Comparison of ENCODE assay signal across 8 cellular contexts in genomic region chr9:6646028-6646636, GRCh38. TPM values are rescaled to one million over a fixed set of nuclear protein-coding genes. Genes with fewer than 3 reads are reported as not detected.
DNase-seq lines count a peak whose midpoint lies in the region; TF ChIP-seq lines count a peak whose summit lies in the region.

No MANE protein-coding gene starts in this region.

- H3K4me3 Mint-ChIP-seq in T-helper 2 cell treated with Interferon-gamma antibody and Interleukin-4, amounts not matched to agents 5 μg/mL and 100 μg/mL, for 36 hours, result peak overlapping the region; percentile 69

- peaks cover 0 to 18% (median 8%) of the 10 kb centered on the region in 3 donors for H3K27me3 ChIP-seq in skeletal muscle tissue (ENCODE audit: control insufficient read depth in 3 of 3, insufficient read depth in 3 of 3, low read length in 3 of 3)

- H3K27ac ChIP-seq in skeletal muscle tissue (ENCODE audit: low read depth, low read length), result no peak overlapping the region

- H3K9me3 ChIP-seq in skeletal muscle tissue (ENCODE audit: control insufficient read depth in 3 of 3, low read length in 3 of 3), result no peaks in the 10 kb centered on the region

- H3K27ac Mint-ChIP-seq in T-helper 2 cell treated with Interferon-gamma antibody and Interleukin-4, amounts not matched to agents 5 μg/mL and 100 μg/mL, for 36 hours, result no peak overlapping the region

- H3K4me3 ChIP-seq in fibroblast of mammary gland (ENCODE audit: control insufficient read depth, low read depth, low read length) (peak overlapping the region; percentile 15), skeletal muscle tissue (ENCODE audit: low read length in 3 of 3) (peak overlapping the region; percentile 67 to 71 (median 67))

- H3K36me3 ChIP-seq in skeletal muscle tissue (ENCODE audit: control insufficient read depth in 3 of 3, insufficient read depth in 3 of 3, low read length in 3 of 3), result no peaks in the 10 kb centered on the region

- no peak for TF ChIP-seq CTCF in fibroblast of mammary gland (conservative IDR thresholded peaks at IDR 0.05; ENCODE audit: control insufficient read depth, insufficient read depth, low read depth, low read length)

- DNase-seq in activated naive CD4-positive, alpha-beta T cell treated with Interleukin-2 at 50 U/mL for 16 hours, result peak; percentile 54
- no peak for DNase-seq in activated naive CD4-positive, alpha-beta T cell (lab: John Stamatoyannopoulos, UW)
- DNase-seq in T-helper 2 cell treated with Interferon-gamma antibody and Interleukin-4, amounts not matched to agents 5 μg/mL and 100 μg/mL, for 36 hours (ENCODE audit: low spot score), result peak; percentile 13
- DNase-seq in fibroblast of mammary gland (ENCODE audit: low read depth), result no peak
- DNase-seq in AML-193 (lab: John Stamatoyannopoulos, UW), result no peak
- no peak for DNase-seq in mucosa of gallbladder (ENCODE audit: low spot score)
- no peak for DNase-seq in amniotic stem cell (lab: John Stamatoyannopoulos, UW)

- peak overlapping the region in 2 of 3 donors; percentile 50 to 57 for H3K9ac ChIP-seq in skeletal muscle tissue (ENCODE audit: low read depth in 1 of 3, low read length in 3 of 3)

- peaks cover 73% of the 10 kb centered on the region for H3K27me3 Mint-ChIP-seq in T-helper 2 cell treated with Interferon-gamma antibody and Interleukin-4, amounts not matched to agents 5 μg/mL and 100 μg/mL, for 36 hours (ENCODE audit: low read depth)

- peaks cover 16% of the 10 kb centered on the region for H3K4me1 Mint-ChIP-seq in T-helper 2 cell treated with Interferon-gamma antibody and Interleukin-4, amounts not matched to agents 5 μg/mL and 100 μg/mL, for 36 hours (ENCODE audit: low read depth)

- no peaks in the 10 kb centered on the region for H3K9me3 Mint-ChIP-seq in T-helper 2 cell treated with Interferon-gamma antibody and Interleukin-4, amounts not matched to agents 5 μg/mL and 100 μg/mL, for 36 hours

- peaks cover 4 to 8% (median 5%) of the 10 kb centered on the region in 3 donors for H3K4me1 ChIP-seq in skeletal muscle tissue (ENCODE audit: control insufficient read depth in 3 of 3, insufficient read depth in 3 of 3, low read length in 3 of 3)

- H3K36me3 Mint-ChIP-seq in T-helper 2 cell treated with Interferon-gamma antibody and Interleukin-4, amounts not matched to agents 5 μg/mL and 100 μg/mL, for 36 hours (ENCODE audit: low read depth), result no peaks in the 10 kb centered on the region

RNA-seq across cellular contexts. Expression of gene GLDC, which starts 0.6 kb away (rescaled TPM):
- under 0.01 TPM for total RNA-seq in skeletal muscle tissue
- total RNA-seq in mucosa of gallbladder, result 6.4 TPM

Comparison
In these comparisons a context has a peak if more than half of its experiments do, and no peak if none do; other contexts are left out.
1. DNase-seq: peak in activated naive CD4-positive, alpha-beta T cell treated with Interleukin-2 at 50 U/mL for 16 hours (single experiment) and T-helper 2 cell treated with Interferon-gamma antibody and Interleukin-4, amounts not matched to agents 5 μg/mL and 100 μg/mL, for 36 hours (single experiment); none in activated naive CD4-positive, alpha-beta T cell (0 of 4), fibroblast of mammary gland (single experiment), AML-193 (0 of 2), mucosa of gallbladder (single experiment) and amniotic stem cell (single experiment).